8 cellular contexts compared by ENCODE assay signal in the genomic region with DNA sequence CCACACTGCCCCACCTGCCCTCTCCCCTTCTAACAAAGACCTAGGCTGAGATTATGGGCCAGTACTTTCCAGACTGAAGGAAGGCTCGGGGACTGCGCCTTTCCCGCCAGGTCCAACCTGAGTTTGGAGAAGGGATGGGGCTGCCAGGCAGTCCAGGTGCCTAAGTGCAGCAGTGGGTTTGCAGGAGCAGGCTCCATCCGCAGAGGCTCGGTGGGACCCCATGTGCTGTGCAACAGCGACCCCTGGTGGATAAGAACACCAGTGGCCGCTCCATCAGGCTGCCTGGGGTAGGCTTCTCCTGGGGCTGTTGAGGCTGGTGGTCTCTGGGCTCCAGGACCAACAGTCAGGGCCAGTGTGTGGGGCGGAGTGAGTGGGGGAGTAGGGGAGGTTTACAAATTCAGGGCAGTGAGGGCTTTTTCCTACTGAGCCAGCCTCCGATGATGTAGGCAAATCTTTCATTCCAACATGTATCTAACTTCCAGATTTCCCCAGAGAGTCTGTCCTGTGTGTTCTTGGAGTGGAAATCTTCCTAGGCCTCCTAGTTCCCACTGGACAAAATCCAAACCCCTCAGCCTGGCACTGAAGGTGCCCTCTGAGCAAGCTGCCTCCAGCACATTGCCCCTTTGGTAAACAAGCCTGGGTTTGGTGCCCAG.
DNase-seq lines count a peak whose midpoint lies in the region; ATAC-seq and TF ChIP-seq lines count a peak whose summit lies in the region.

No MANE protein-coding gene starts in this region.

- peak; percentile 52 to 75 (median 64) for DNase-seq in CD4-positive, alpha-beta T cell
- DNase-seq in GM19238 (ENCODE audit: insufficient read length, low spot score) (peak; percentile 80), NCI-H460 (ENCODE audit: extremely low read depth, low read depth) (peak; percentile 41), dorsolateral prefrontal cortex (peak; percentile 45 to 91 (median 78)), lung microvascular endothelial cell (ENCODE audit: low read depth in 2 of 2) (peak; percentile 71 to 73)
- peak; percentile 78 for DNase-seq in activated CD4-positive, alpha-beta memory T cell treated with anti-CD3 and anti-CD28 coated beads, Interleukin-2, amount 10 ng/mL, durations not matched to agents 7 days and 5 days
- DNase-seq in stimulated activated CD8-positive, alpha-beta memory T cell treated with anti-CD3 and anti-CD28 coated beads, Interleukin-15, amount 100 ng/mL, for 4 hours (ENCODE audit: low read depth in 2 of 2) = peak; percentile 13 to 37

- intact Hi-C loops in CD4-positive, alpha-beta T cell (cut with DNase I, micrococcal nuclease) = loop anchor here (1.0 to 10.0 kb wide), 6 partner anchors 107 to 1434 kb away; no protein-coding TSS in a partner anchor
- intact Hi-C loops in dorsolateral prefrontal cortex (cut with DNase I) = loop anchor here (1.0 to 5.0 kb wide), 4 partner anchors 107 to 418 kb away; no protein-coding TSS in a partner anchor

- H3K27ac Mint-ChIP-seq in CD4-positive, alpha-beta T cell = no peak overlapping the region
- H3K27ac Mint-ChIP-seq in activated CD4-positive, alpha-beta memory T cell treated with anti-CD3 and anti-CD28 coated beads, Interleukin-2, amount 10 ng/mL, durations not matched to agents 7 days and 5 days = no peak overlapping the region

- ATAC-seq in CD4-positive, alpha-beta T cell (ENCODE audit: poor library complexity) = peak; percentile 81
- ATAC-seq in HG03159 (IDR thresholded peaks at IDR 0.05; ENCODE audit: unreplicated experiment) = peak; percentile 93

- CTCF ChIA-PET in CD4-positive, alpha-beta T cell (lab: Charles Lee) = no interaction called here
- CTCF ChIA-PET in activated CD4-positive, alpha-beta memory T cell treated with anti-CD3 and anti-CD28 coated beads, Interleukin-2, amount 10 ng/mL, durations not matched to agents 7 days and 5 days (lab: Charles Lee) = interaction anchor here (1.6 to 2.8 kb wide), 3 partner anchors 46 to 301 kb away, joined by 4 to 25 read pairs (median 6); no protein-coding TSS in a partner anchor

- H3K9me3 Mint-ChIP-seq in CD4-positive, alpha-beta T cell = no peaks in the 10 kb centered on the region
- H3K9me3 Mint-ChIP-seq in activated CD4-positive, alpha-beta memory T cell treated with anti-CD3 and anti-CD28 coated beads, Interleukin-2, amount 10 ng/mL, durations not matched to agents 7 days and 5 days = no peaks in the 10 kb centered on the region

- no peaks in the 10 kb centered on the region for H3K9me3 ChIP-seq in CD4-positive, alpha-beta T cell (ENCODE audit: control insufficient read depth, low read length)

- H3K4me1 Mint-ChIP-seq in CD4-positive, alpha-beta T cell (ENCODE audit: low read depth) = no peaks in the 10 kb centered on the region
- H3K4me1 Mint-ChIP-seq in activated CD4-positive, alpha-beta memory T cell treated with anti-CD3 and anti-CD28 coated beads, Interleukin-2, amount 10 ng/mL, durations not matched to agents 7 days and 5 days = no peaks in the 10 kb centered on the region

- peaks cover 5% of the 10 kb centered on the region for H3K27me3 Mint-ChIP-seq in CD4-positive, alpha-beta T cell
- H3K27me3 Mint-ChIP-seq in activated CD4-positive, alpha-beta memory T cell treated with anti-CD3 and anti-CD28 coated beads, Interleukin-2, amount 10 ng/mL, durations not matched to agents 7 days and 5 days = peaks cover 7% of the 10 kb centered on the region

- POLR2A ChIA-PET in CD4-positive, alpha-beta T cell (lab: Charles Lee) = no interaction called here
- POLR2A ChIA-PET in activated CD4-positive, alpha-beta memory T cell treated with anti-CD3 and anti-CD28 coated beads, Interleukin-2, amount 10 ng/mL, durations not matched to agents 7 days and 5 days (lab: Charles Lee) = no interaction called here

- no peak overlapping the region for H3K4me3 Mint-ChIP-seq in CD4-positive, alpha-beta T cell
- no peak overlapping the region for H3K4me3 Mint-ChIP-seq in activated CD4-positive, alpha-beta memory T cell treated with anti-CD3 and anti-CD28 coated beads, Interleukin-2, amount 10 ng/mL, durations not matched to agents 7 days and 5 days

- H3K4me3 ChIP-seq in dorsolateral prefrontal cortex = no peak overlapping the region

- no peaks in the 10 kb centered on the region for H3K27me3 ChIP-seq in CD4-positive, alpha-beta T cell (ENCODE audit: control insufficient read depth, insufficient read depth, low read length)
- H3K27me3 ChIP-seq in dorsolateral prefrontal cortex = peaks cover 0 to 21% (median 0%) of the 10 kb centered on the region in 45 donors

- no peak overlapping the region for H3K27ac ChIP-seq in CD4-positive, alpha-beta T cell (ENCODE audit: low read depth, low read length)
- no peak overlapping the region for H3K27ac ChIP-seq in dorsolateral prefrontal cortex

- H3K36me3 Mint-ChIP-seq in CD4-positive, alpha-beta T cell (ENCODE audit: low read depth) = no peaks in the 10 kb centered on the region
- no peaks in the 10 kb centered on the region for H3K36me3 Mint-ChIP-seq in activated CD4-positive, alpha-beta memory T cell treated with anti-CD3 and anti-CD28 coated beads, Interleukin-2, amount 10 ng/mL, durations not matched to agents 7 days and 5 days (ENCODE audit: low read depth)

- TF ChIP-seq CTCF in CD4-positive, alpha-beta T cell (IDR thresholded peaks at IDR 0.05) = peak; percentile 74
- peak; percentile 75 to 99 (median 96) for TF ChIP-seq CTCF in dorsolateral prefrontal cortex (IDR thresholded peaks at IDR 0.05 in 54 of 56, conservative IDR thresholded peaks at IDR 0.05 in 2 of 56; ENCODE audit: low read depth in 1 of 56, partially characterized antibody in 56 of 56)

Comparison
In these comparisons a context has a peak if more than half of its experiments do, and no peak if none do; other contexts are left out.
1. DNase-seq: peak in every context shown above with its lines; median percentile 80 in GM19238; 78 in activated CD4-positive, alpha-beta memory T cell treated with anti-CD3 and anti-CD28 coated beads, Interleukin-2, amount 10 ng/mL, durations not matched to agents 7 days and 5 days; 78 in dorsolateral prefrontal cortex; 72 in lung microvascular endothelial cell; 64 in CD4-positive, alpha-beta T cell; 41 in NCI-H460; 25 in stimulated activated CD8-positive, alpha-beta memory T cell treated with anti-CD3 and anti-CD28 coated beads, Interleukin-15, amount 100 ng/mL, for 4 hours.